8 cellular contexts compared by ENCODE assay signal in the genomic region with DNA sequence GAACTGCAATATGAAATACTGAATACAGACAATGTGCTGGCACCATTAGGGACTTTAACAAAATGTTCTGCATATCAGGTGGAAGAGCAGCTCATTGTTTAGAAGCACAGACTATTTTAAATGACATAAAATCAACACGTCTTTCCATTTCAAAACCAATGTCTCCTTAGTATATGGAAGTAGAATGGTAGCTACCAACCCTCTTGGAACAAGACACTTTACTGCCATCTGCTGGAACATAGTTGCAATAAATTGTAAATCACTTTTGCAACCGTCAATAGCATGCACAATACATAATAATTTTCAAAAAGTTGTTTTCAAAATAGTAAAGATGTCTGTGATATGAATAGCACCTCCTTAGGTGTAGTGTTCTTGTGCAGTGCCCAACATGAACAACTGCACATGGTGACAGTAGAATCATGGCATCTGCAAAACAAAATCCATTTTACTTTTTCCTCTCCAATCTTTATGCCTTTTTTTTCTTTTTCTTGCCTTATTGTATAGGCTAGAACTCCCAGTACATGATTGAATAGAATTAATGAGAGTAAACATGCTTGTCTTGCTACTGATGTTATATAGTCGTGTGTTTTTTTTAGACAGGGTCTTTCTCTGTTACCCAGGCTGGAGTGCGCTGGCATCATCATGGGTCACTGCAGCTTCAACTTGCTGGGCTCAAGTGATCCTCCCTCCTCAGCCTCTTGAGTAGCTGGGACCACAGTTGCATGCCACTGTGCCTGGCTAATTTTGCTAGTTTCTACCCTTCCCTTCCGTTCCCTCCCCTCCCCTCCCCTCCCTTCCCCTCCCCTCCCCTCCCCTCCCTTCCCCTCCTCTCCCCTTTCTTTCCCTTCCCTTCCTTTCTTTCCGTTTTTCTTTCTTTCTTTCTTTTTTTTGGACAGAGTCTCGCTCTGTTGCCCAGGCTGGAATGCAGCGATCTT. TPM values are rescaled to one million over a fixed set of nuclear protein-coding genes. Genes with fewer than 3 reads are reported as not detected.
A peak's percentile ranks its signal among the peaks of the same experiment; 100 is the strongest.
DNase-seq lines count a peak whose midpoint lies in the region; ATAC-seq and TF ChIP-seq lines count a peak whose summit lies in the region.

No MANE protein-coding gene starts in this region.

- H3K27me3 ChIP-seq in CD8-positive, alpha-beta T cell (ENCODE audit: insufficient read depth, low read length) = no peaks in the 10 kb centered on the region
- H3K27me3 ChIP-seq in brain microvascular endothelial cell (replicated peaks) = no peaks in the 10 kb centered on the region

- peak; percentile 70 for TF ChIP-seq CTCF in CD8-positive, alpha-beta T cell (IDR thresholded peaks at IDR 0.05)
- peak; percentile 44 for TF ChIP-seq CTCF in brain microvascular endothelial cell (IDR thresholded peaks at IDR 0.05; ENCODE audit: low read depth, low read length, missing control alignments)

- H3K9me3 Mint-ChIP-seq in CD8-positive, alpha-beta T cell = no peaks in the 10 kb centered on the region

- no peaks in the 10 kb centered on the region for H3K36me3 Mint-ChIP-seq in CD8-positive, alpha-beta T cell

- H3K27me3 Mint-ChIP-seq in CD8-positive, alpha-beta T cell (ENCODE audit: low read depth) = peaks cover 21% of the 10 kb centered on the region

- H3K4me3 ChIP-seq in CD8-positive, alpha-beta T cell (ENCODE audit: low read depth, low read length) = no peak overlapping the region
- no peak overlapping the region for H3K4me3 ChIP-seq in brain microvascular endothelial cell (ENCODE audit: low read depth, low read length)

- in situ Hi-C loops in brain microvascular endothelial cell (cut with HindIII; ENCODE audit: low pct_ligation_motif_present, low sequenced_read_pairs) = no loop called here

- no peak overlapping the region for H3K27ac Mint-ChIP-seq in CD8-positive, alpha-beta T cell

- H3K4me3 Mint-ChIP-seq in CD8-positive, alpha-beta T cell = no peak overlapping the region

- no peak overlapping the region for H3K27ac ChIP-seq in CD8-positive, alpha-beta T cell (ENCODE audit: low read depth, low read length)
- no peak overlapping the region for H3K27ac ChIP-seq in brain microvascular endothelial cell

- H3K4me1 Mint-ChIP-seq in CD8-positive, alpha-beta T cell (ENCODE audit: low read depth) = no peaks in the 10 kb centered on the region

- H3K9me3 ChIP-seq in CD8-positive, alpha-beta T cell (ENCODE audit: low read length) = no peaks in the 10 kb centered on the region

- DNase-seq in CD8-positive, alpha-beta T cell = no peak
- peak; percentile 78 for DNase-seq in HCEC 1CT
- peak; percentile 58 for DNase-seq in NCI-H774 (lab: John Stamatoyannopoulos, UW)
- peak; percentile 25 for DNase-seq in brain microvascular endothelial cell
- DNase-seq in left lobe of liver (ENCODE audit: low spot score) = no peak
- DNase-seq in cardiac septum (ENCODE audit: low spot score) = no peak

- POLR2A ChIA-PET in CD8-positive, alpha-beta T cell (lab: Charles Lee) = no interaction called here

- H3K36me3 ChIP-seq in CD8-positive, alpha-beta T cell (ENCODE audit: insufficient read depth, low read length) = no peaks in the 10 kb centered on the region
- no peaks in the 10 kb centered on the region for H3K36me3 ChIP-seq in brain microvascular endothelial cell (replicated peaks)

- CTCF ChIA-PET in CD8-positive, alpha-beta T cell (lab: Charles Lee) = interaction anchor here (0.7 to 5.0 kb wide), 21 partner anchors 8 to 255 kb away, joined by 3 to 21 read pairs (median 4); a partner anchor contains a TSS

- intact Hi-C loops in CD8-positive, alpha-beta T cell (cut with DNase I, micrococcal nuclease) = loop anchor here (1.0 kb wide), 1 partner anchor 65 kb away; no protein-coding TSS in a partner anchor
- intact Hi-C loops in cardiac septum (cut with DNase I) = no loop called here

- ATAC-seq in CD8-positive, alpha-beta T cell = peak; percentile 67
- ATAC-seq in left lobe of liver = peak; percentile 37
- ATAC-seq in GM21423 (IDR thresholded peaks at IDR 0.05; ENCODE audit: unreplicated experiment) = no peak
- ATAC-seq in HG02870 (IDR thresholded peaks at IDR 0.05; ENCODE audit: unreplicated experiment) = no peak

- H3K4me1 ChIP-seq in CD8-positive, alpha-beta T cell (ENCODE audit: insufficient read depth, low read length) = no peaks in the 10 kb centered on the region

RNA-seq across cellular contexts. Expression of a gene that starts 7.8 kb away (rescaled TPM):
- not detected for total RNA-seq in CD8-positive, alpha-beta T cell
- total RNA-seq in left lobe of liver (not detected), cardiac septum (1.3 TPM)

RNA-seq across cellular contexts. Expression of a gene that starts 17.1 kb away (rescaled TPM):
- total RNA-seq in CD8-positive, alpha-beta T cell = 1 to 10 TPM; 1.3 to 1.4 TPM
- 2.6 TPM for total RNA-seq in left lobe of liver
- 15.2 TPM for total RNA-seq in cardiac septum

RNA-seq across cellular contexts. Expression of a gene that starts 29.3 kb away (rescaled TPM):
- total RNA-seq in CD8-positive, alpha-beta T cell = 10 to 100 TPM; 14.6 to 15.5 TPM
- total RNA-seq in left lobe of liver (0.43 TPM), cardiac septum (0.43 TPM)

RNA-seq across cellular contexts. Expression of a gene that starts 55.3 kb away (rescaled TPM):
- total RNA-seq in CD8-positive, alpha-beta T cell = 10 to 100 TPM; 32.2 to 34.3 TPM
- total RNA-seq in left lobe of liver = 13.2 TPM
- total RNA-seq in cardiac septum = 17.2 TPM

Comparison
In these comparisons a context has a peak if more than half of its experiments do, and no peak if none do; other contexts are left out.
1. ATAC-seq: peak in CD8-positive, alpha-beta T cell (single experiment) and left lobe of liver (single experiment); none in GM21423 (single experiment) and HG02870 (single experiment).
2. DNase-seq: peak in HCEC 1CT (single experiment), NCI-H774 (single experiment) and brain microvascular endothelial cell (single experiment); none in CD8-positive, alpha-beta T cell (0 of 7), left lobe of liver (single experiment) and cardiac septum (single experiment).
3. RNA of a gene that starts 29.3 kb away (total RNA-seq): 14.6 to 15.5 TPM in CD8-positive, alpha-beta T cell; 0.43 TPM in cardiac septum (single experiment) and 0.43 TPM in left lobe of liver (single experiment); every median in the first group is over 10 times any median in the second.